ENCODE assay signal across 15 cellular contexts in the genomic region with DNA sequence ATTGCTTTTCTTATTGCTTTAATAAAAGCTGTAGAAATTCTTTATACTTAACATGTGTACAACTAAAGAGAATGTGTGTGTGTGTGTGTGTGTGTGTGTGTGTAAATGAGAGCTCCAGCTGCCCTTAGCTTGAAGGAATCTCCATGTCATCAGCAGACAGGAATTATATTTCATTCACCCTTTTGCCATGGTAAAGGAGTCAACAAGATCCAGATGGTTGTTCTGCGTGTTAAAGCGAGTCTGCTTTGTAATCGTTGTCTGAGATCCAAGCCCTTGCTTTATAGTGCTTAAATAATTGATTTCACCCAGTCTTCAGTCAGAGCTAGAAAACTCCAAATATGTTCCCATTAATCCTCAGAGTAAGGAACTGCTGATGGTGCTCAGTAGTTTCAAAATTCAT.
DNase-seq lines count a peak whose midpoint lies in the region; ATAC-seq, FAIRE-seq and TF ChIP-seq lines count a peak whose summit lies in the region.
"Had no signal": no experiment of that assay in that cellular context is flagged by ENCODE, and none has a peak within 500 bp of the region (broad histone marks: within the 10 kb centered on the region; RNA-seq: fewer than 3 reads in every experiment).

No MANE protein-coding gene starts in this region.

- ATAC-seq in HepG2: no peak
- ATAC-seq: GM23338 had no signal

- peaks cover 37% of the 10 kb centered on the region for H3K4me1 Mint-ChIP-seq in HFFc6 (ENCODE audit: low read depth)
- H3K4me1 Mint-ChIP-seq: B cell, GM23338 had no signal

- H3K36me3 ChIP-seq in A673 (ENCODE audit: insufficient read depth, low read length, poor library complexity, severe bottlenecking) (no peaks in the 10 kb centered on the region), hepatocyte (replicated peaks; ENCODE audit: insufficient read depth, low read depth) (no peaks in the 10 kb centered on the region), HepG2 (replicated peaks in 1 of 2; ENCODE audit: control insufficient read depth in 1 of 2, insufficient read depth in 2 of 2, low read length in 2 of 2) (no peaks in the 10 kb centered on the region)
- H3K36me3 ChIP-seq: sigmoid colon, vagina had no signal

- no peak for TF ChIP-seq CTCF in A673 (conservative IDR thresholded peaks at IDR 0.05; ENCODE audit: low read depth, low read length)
- TF ChIP-seq CTCF in HFFc6 (IDR thresholded peaks at IDR 0.05): no peak
- no peak for TF ChIP-seq CTCF in hepatocyte (IDR thresholded peaks at IDR 0.05; ENCODE audit: poor library complexity)
- no peak for TF ChIP-seq CTCF in HepG2 (CRISPR knock-in tag; IDR thresholded peaks at IDR 0.05)

- POLR2A ChIA-PET in A673 (lab: Charles Lee; ENCODE audit: low non-redundant PET) (interaction anchor here (0.7 kb wide), 1 partner anchor 100 kb away, joined by 3 read pairs; no protein-coding TSS in a partner anchor), HepG2 (lab: Yijun Ruan, JAX) (no interaction called here)

- no peak for FAIRE-seq in HepG2 (lab: Jason Lieb, UNC)

- H3K27me3 Mint-ChIP-seq in HFFc6 (ENCODE audit: insufficient read depth): no peaks in the 10 kb centered on the region
- H3K27me3 Mint-ChIP-seq: B cell had no signal

- TF ChIP-seq RAD21 in HepG2 (CRISPR knock-in tag; IDR thresholded peaks at IDR 0.05): no peak

- H3K9me3 Mint-ChIP-seq in HFFc6: no peaks in the 10 kb centered on the region
- H3K9me3 Mint-ChIP-seq: GM23338; T-helper 2 cell treated with Interferon-gamma antibody and Interleukin-4, amounts not matched to agents 5 μg/mL and 100 μg/mL, for 36 hours had no signal

- H3K4me3 Mint-ChIP-seq in HFFc6: peak overlapping the region; percentile 57
- H3K4me3 Mint-ChIP-seq: B cell; GM23338; T-helper 2 cell treated with Interferon-gamma antibody and Interleukin-4, amounts not matched to agents 5 μg/mL and 100 μg/mL, for 36 hours had no signal

- CTCF ChIA-PET in A673 (lab: Charles Lee) (no interaction called here), HepG2 (lab: Yijun Ruan, JAX; ENCODE audit: low intra/inter-chr PET ratio, low total read pairs) (no interaction called here)

- no peak overlapping the region for H3K9ac ChIP-seq in HepG2 (ENCODE audit: insufficient read depth, low read depth, low read length)

- TF ChIP-seq EP300 in HepG2 (IDR thresholded peaks at IDR 0.05; ENCODE audit: low read depth in 2 of 2, low read length in 2 of 2) (no peak), HepG2 (CRISPR knock-in tag; IDR thresholded peaks at IDR 0.05; ENCODE audit: borderline replicate concordance) (no peak)

- no peak for TF ChIP-seq POLR2A in HepG2 (IDR thresholded peaks at IDR 0.05; ENCODE audit: insufficient read depth in 1 of 2, low read depth in 2 of 2, low read length in 2 of 2)

- H3K79me2 ChIP-seq in hepatocyte (no peaks in the 10 kb centered on the region), HepG2 (ENCODE audit: insufficient read depth, low read length) (no peaks in the 10 kb centered on the region)

- WGBS in hepatocyte (ENCODE audit: low lambda C conversion rate, missing lambda C conversion rate): 65% methylated on average over 3 of the region's 3 CpGs
- WGBS in HepG2 (ENCODE audit: low lambda C conversion rate): 2% methylated on average over 3 of the region's 3 CpGs

- H3K9me3 ChIP-seq in A673 (ENCODE audit: low read depth, low read length, poor library complexity, severe bottlenecking): no peaks in the 10 kb centered on the region
- no peaks in the 10 kb centered on the region for H3K9me3 ChIP-seq in hepatocyte (ENCODE audit: low read depth)
- no peaks in the 10 kb centered on the region for H3K9me3 ChIP-seq in HepG2 (ENCODE audit: low read length)
- H3K9me3 ChIP-seq: sigmoid colon, vagina had no signal

- H3K27me3 ChIP-seq in A673 (replicated peaks; ENCODE audit: insufficient read depth, low read depth, low read length, poor library complexity): no peaks in the 10 kb centered on the region
- no peaks in the 10 kb centered on the region for H3K27me3 ChIP-seq in hepatocyte
- no peaks in the 10 kb centered on the region for H3K27me3 ChIP-seq in HepG2 (ENCODE audit: control insufficient read depth in 1 of 2, insufficient read depth in 2 of 2, low read length in 2 of 2)
- H3K27me3 ChIP-seq: sigmoid colon, vagina had no signal

- in situ Hi-C loops in HepG2 (cut with HindIII; ENCODE audit: extremely low pct_ligation_motif_present, low pct_unique_long_range_greater_than_20kb): no loop called here

- no peaks in the 10 kb centered on the region for H3K36me3 Mint-ChIP-seq in HFFc6 (ENCODE audit: low read depth)

- no peaks in the 10 kb centered on the region for H4K20me1 ChIP-seq in hepatocyte (ENCODE audit: insufficient read depth, poor library complexity, severe bottlenecking)
- H4K20me1 ChIP-seq in HepG2 (ENCODE audit: insufficient read depth, low read length): no peaks in the 10 kb centered on the region

- H3K4me3 ChIP-seq in A673 (ENCODE audit: low read depth, low read length, poor library complexity, severe bottlenecking) (no peak overlapping the region), hepatocyte (no peak overlapping the region), HepG2 (replicated peaks in 1 of 3; ENCODE audit: insufficient read depth in 1 of 3, low read depth in 2 of 3, low read length in 3 of 3) (no peak overlapping the region)
- H3K4me3 ChIP-seq: GM23338, sigmoid colon, vagina had no signal

- intact Hi-C loops in A673 (cut with micrococcal nuclease; ENCODE audit: unreplicated experiment) (no loop called here), HepG2 (cut with micrococcal nuclease; ENCODE audit: unreplicated experiment) (loop anchor here (10.0 kb wide), 1 partner anchor 279 kb away; no protein-coding TSS in a partner anchor)

- H3K9me2 ChIP-seq in hepatocyte (replicated peaks; ENCODE audit: insufficient read depth): no peaks in the 10 kb centered on the region

- no peak overlapping the region for H2AFZ ChIP-seq in hepatocyte
- no peak overlapping the region for H2AFZ ChIP-seq in HepG2 (ENCODE audit: low read length)
- H2AFZ ChIP-seq: GM23338 had no signal

- H3K4me1 ChIP-seq in A673 (ENCODE audit: insufficient read depth, low read length, poor library complexity, severe bottlenecking) (peaks cover 21% of the 10 kb centered on the region), hepatocyte (ENCODE audit: insufficient read depth) (peaks cover 6% of the 10 kb centered on the region), HepG2 (ENCODE audit: insufficient read depth, low read length) (no peaks in the 10 kb centered on the region)
- H3K4me1 ChIP-seq: sigmoid colon had no signal

- BruUV-seq in A673 (replicated peaks; lab: Mats Ljungman, UMichigan) (no TSS peak), HepG2 (replicated peaks; lab: Mats Ljungman, UMichigan) (no TSS peak)

- H3K27ac ChIP-seq in A673 (ENCODE audit: low read depth, low read length, poor library complexity, severe bottlenecking): peak overlapping the region; percentile 57
- peak overlapping the region; percentile 13 for H3K27ac ChIP-seq in hepatocyte
- no peak overlapping the region for H3K27ac ChIP-seq in HepG2 (ENCODE audit: extremely low read length, insufficient read depth, low read length)
- H3K27ac ChIP-seq: sigmoid colon, vagina had no signal

- H3K4me2 ChIP-seq in hepatocyte (peak overlapping the region; percentile 53), HepG2 (ENCODE audit: low read depth, low read length) (no peak overlapping the region)
- H3K4me2 ChIP-seq: GM23338 had no signal

- H3K27ac Mint-ChIP-seq in HFFc6: peak overlapping the region; percentile 68
- H3K27ac Mint-ChIP-seq: B cell; GM23338; T-helper 2 cell treated with Interferon-gamma antibody and Interleukin-4, amounts not matched to agents 5 μg/mL and 100 μg/mL, for 36 hours had no signal

- DNase-seq in A673 (ENCODE audit: low spot score) (peak; percentile 85), HFFc6 (peak; percentile 97), amniotic epithelial cell (ENCODE audit: low read depth) (peak; percentile 75), hepatocyte (ENCODE audit: low spot score) (peak; percentile 33), KG1 (lab: John Stamatoyannopoulos, UW) (no peak), DMS53 (lab: John Stamatoyannopoulos, UW) (no peak), HepG2 (ENCODE audit: low spot score) (no peak)
- DNase-seq in activated naive CD4-positive, alpha-beta T cell treated with Interleukin-2 at 50 U/mL for 16 hours: no peak
- DNase-seq: caudate nucleus, glutamatergic neuron, sigmoid colon had no signal

TF ChIP-seq in HepG2, 621 proteins besides CTCF, POLR2A, EP300 and RAD21 (continues in another document):
- TF ChIP-seq, protein P1, sequence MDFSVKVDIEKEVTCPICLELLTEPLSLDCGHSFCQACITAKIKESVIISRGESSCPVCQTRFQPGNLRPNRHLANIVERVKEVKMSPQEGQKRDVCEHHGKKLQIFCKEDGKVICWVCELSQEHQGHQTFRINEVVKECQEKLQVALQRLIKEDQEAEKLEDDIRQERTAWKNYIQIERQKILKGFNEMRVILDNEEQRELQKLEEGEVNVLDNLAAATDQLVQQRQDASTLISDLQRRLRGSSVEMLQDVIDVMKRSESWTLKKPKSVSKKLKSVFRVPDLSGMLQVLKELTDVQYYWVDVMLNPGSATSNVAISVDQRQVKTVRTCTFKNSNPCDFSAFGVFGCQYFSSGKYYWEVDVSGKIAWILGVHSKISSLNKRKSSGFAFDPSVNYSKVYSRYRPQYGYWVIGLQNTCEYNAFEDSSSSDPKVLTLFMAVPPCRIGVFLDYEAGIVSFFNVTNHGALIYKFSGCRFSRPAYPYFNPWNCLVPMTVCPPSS (IDR thresholded peaks at IDR 0.05): no peak
- no peak for TF ChIP-seq ZNF335 (CRISPR knock-in tag; IDR thresholded peaks at IDR 0.05)
- TF ChIP-seq ZSCAN31 (CRISPR knock-in tag; IDR thresholded peaks at IDR 0.05; ENCODE audit: low read depth): no peak
- TF ChIP-seq PLRG1 (conservative IDR thresholded peaks at IDR 0.05): no peak
- TF ChIP-seq MTF1 (CRISPR knock-in tag; IDR thresholded peaks at IDR 0.05): no peak
- TF ChIP-seq, protein P2, sequence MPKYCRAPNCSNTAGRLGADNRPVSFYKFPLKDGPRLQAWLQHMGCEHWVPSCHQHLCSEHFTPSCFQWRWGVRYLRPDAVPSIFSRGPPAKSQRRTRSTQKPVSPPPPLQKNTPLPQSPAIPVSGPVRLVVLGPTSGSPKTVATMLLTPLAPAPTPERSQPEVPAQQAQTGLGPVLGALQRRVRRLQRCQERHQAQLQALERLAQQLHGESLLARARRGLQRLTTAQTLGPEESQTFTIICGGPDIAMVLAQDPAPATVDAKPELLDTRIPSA (CRISPR knock-in tag; IDR thresholded peaks at IDR 0.05; ENCODE audit: borderline replicate concordance): no peak
- TF ChIP-seq ZIK1 (CRISPR knock-in tag; IDR thresholded peaks at IDR 0.05; ENCODE audit: borderline replicate concordance, low read depth): no peak
- TF ChIP-seq, protein P3, sequence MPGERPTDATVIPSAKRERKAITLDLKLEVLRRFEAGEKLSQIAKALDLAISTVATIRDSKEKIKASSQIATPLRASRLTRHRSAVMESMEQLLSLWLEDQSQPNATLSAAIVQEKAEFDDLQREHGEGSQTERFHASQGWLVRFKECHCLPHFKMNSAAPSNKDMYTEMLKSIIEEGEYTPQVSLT (CRISPR knock-in tag; IDR thresholded peaks at IDR 0.05; ENCODE audit: borderline replicate concordance, low read depth): no peak

Comparison
In these comparisons a context has a peak if more than half of its experiments do, and no peak if none do; other contexts are left out.
1. DNase-seq: peak in A673 (single experiment), HFFc6 (single experiment), amniotic epithelial cell (single experiment) and hepatocyte (single experiment); none in KG1 (single experiment), DMS53 (single experiment), activated naive CD4-positive, alpha-beta T cell treated with Interleukin-2 at 50 U/mL for 16 hours (single experiment) and HepG2 (single experiment).